Comparison of ENCODE assay signal across 8 cellular contexts in genomic region chr15:52018244-52018643, GRCh38. TPM values are rescaled to one million over a fixed set of nuclear protein-coding genes. Genes with fewer than 3 reads are reported as not detected.
DNase-seq lines count a peak whose midpoint lies in the region; ATAC-seq and TF ChIP-seq lines count a peak whose summit lies in the region.

No MANE protein-coding gene starts in this region.

- peaks cover 37% of the 10 kb centered on the region for H3K79me2 ChIP-seq in HCT116 (ENCODE audit: insufficient read depth, low read length)

- no peaks in the 10 kb centered on the region for H3K9me3 Mint-ChIP-seq in stimulated activated effector memory CD8-positive, alpha-beta T cell treated with anti-CD3 and anti-CD28 coated beads, Interleukin-12 subunit alpha, Interleukin-12 subunit beta, amount 100 ng/mL, for 72 hours

- no peaks in the 10 kb centered on the region for H3K9me2 ChIP-seq in HCT116 (ENCODE audit: insufficient read depth)

- peak overlapping the region; percentile 99 for H3K27ac Mint-ChIP-seq in stimulated activated effector memory CD8-positive, alpha-beta T cell treated with anti-CD3 and anti-CD28 coated beads, Interleukin-12 subunit alpha, Interleukin-12 subunit beta, amount 100 ng/mL, for 72 hours

- TF ChIP-seq RAD21 in HCT116 (IDR thresholded peaks at IDR 0.05; ENCODE audit: low read depth) = no peak

- no peaks in the 10 kb centered on the region for H3K9me3 ChIP-seq in HCT116 (ENCODE audit: control insufficient read depth in 1 of 2, insufficient read depth in 1 of 2, low read depth in 1 of 2, low read length in 2 of 2)

- H3K9ac ChIP-seq in HCT116 (ENCODE audit: low read length) = peak overlapping the region; percentile 67

- TF ChIP-seq CTCF in HCT116 (IDR thresholded peaks at IDR 0.05 in 2 of 3, conservative IDR thresholded peaks at IDR 0.05 in 1 of 3; ENCODE audit: borderline replicate concordance in 1 of 3, insufficient read depth in 1 of 3, low read depth in 2 of 3, low read length in 2 of 3) (no peak), WI38 (IDR thresholded peaks at IDR 0.05; ENCODE audit: low read depth, low read length) (no peak), foreskin fibroblast (IDR thresholded peaks at IDR 0.05; ENCODE audit: low read depth, low read length) (no peak)

- CTCF ChIA-PET in HCT116 (lab: Charles Lee) = no interaction called here

- no peaks in the 10 kb centered on the region for H3K27me3 ChIP-seq in HCT116 (ENCODE audit: insufficient read depth, low read length)

- H2AFZ ChIP-seq in HCT116 (ENCODE audit: low read depth, low read length, poor library complexity, severe bottlenecking) = no peak overlapping the region

- H3K4me3 ChIP-seq in HCT116 (replicated peaks in 1 of 2; ENCODE audit: low read depth in 1 of 2, low read length in 2 of 2) (peak overlapping the region; percentile 62 to 76), WI38 (ENCODE audit: low read depth, low read length) (peak overlapping the region; percentile 82), foreskin fibroblast (ENCODE audit: low read depth in 1 of 2, low read length in 2 of 2) (peak overlapping the region; percentile 57 to 59)

- DNase-seq in HCT116 (ENCODE audit: low read depth, low spot score) = no peak
- peak in 1 of 2 donors; percentile 55 for DNase-seq in foreskin fibroblast
- DNase-seq in stimulated activated effector memory CD8-positive, alpha-beta T cell treated with anti-CD3 and anti-CD28 coated beads, Interleukin-12 subunit alpha, Interleukin-12 subunit beta, amount 100 ng/mL, for 72 hours (ENCODE audit: low spot score in 2 of 2) = no peak
- DNase-seq in epidermal melanocyte (ENCODE audit: insufficient read length, low spot score) = no peak
- DNase-seq in NCI-H524 (lab: John Stamatoyannopoulos, UW) = no peak
- DNase-seq in effector CD8-positive, alpha-beta T cell (lab: John Stamatoyannopoulos, UW) = no peak

- H3K27ac ChIP-seq in HCT116 (ENCODE audit: low read depth, low read length) = peak overlapping the region; percentile 90

- peaks cover 49% of the 10 kb centered on the region for H3K4me1 Mint-ChIP-seq in stimulated activated effector memory CD8-positive, alpha-beta T cell treated with anti-CD3 and anti-CD28 coated beads, Interleukin-12 subunit alpha, Interleukin-12 subunit beta, amount 100 ng/mL, for 72 hours

- H3K4me3 Mint-ChIP-seq in stimulated activated effector memory CD8-positive, alpha-beta T cell treated with anti-CD3 and anti-CD28 coated beads, Interleukin-12 subunit alpha, Interleukin-12 subunit beta, amount 100 ng/mL, for 72 hours = peak overlapping the region; percentile 91

- no peak for ATAC-seq in HCT116
- ATAC-seq in stimulated activated effector memory CD8-positive, alpha-beta T cell treated with anti-CD3 and anti-CD28 coated beads, Interleukin-12 subunit alpha, Interleukin-12 subunit beta, amount 100 ng/mL, for 72 hours = no peak
- ATAC-seq in GM18502 (IDR thresholded peaks at IDR 0.05; ENCODE audit: poor library complexity, unreplicated experiment) = no peak

- POLR2A ChIA-PET in HCT116 (lab: Charles Lee) = no interaction called here

- TF ChIP-seq POLR2A in HCT116 (IDR thresholded peaks at IDR 0.05; ENCODE audit: borderline replicate concordance, extremely low read depth, insufficient read depth, insufficient read length) = no peak

- H3K4me1 ChIP-seq in HCT116 (ENCODE audit: control insufficient read depth in 1 of 2, insufficient read depth in 2 of 2, low read length in 2 of 2) = peaks cover 31 to 43% of the 10 kb centered on the region in 2 experiments

- H3K36me3 ChIP-seq in HCT116 (ENCODE audit: control insufficient read depth in 1 of 2, insufficient read depth in 2 of 2, low read length in 2 of 2) = no peaks in the 10 kb centered on the region

- peaks cover 11% of the 10 kb centered on the region; the same call in 1 of the 2 replicates for H4K20me1 ChIP-seq in HCT116 (ENCODE audit: insufficient read depth)

- H3K36me3 Mint-ChIP-seq in stimulated activated effector memory CD8-positive, alpha-beta T cell treated with anti-CD3 and anti-CD28 coated beads, Interleukin-12 subunit alpha, Interleukin-12 subunit beta, amount 100 ng/mL, for 72 hours = peaks cover 43% of the 10 kb centered on the region

- RAD21 ChIA-PET in HCT116 (lab: Charles Lee; ENCODE audit: low non-redundant PET in 1 of 2, low total read pairs in 2 of 2, uncharacterized antibody in 2 of 2, unreplicated experiment in 2 of 2) = no interaction called here

- BruUV-seq in HCT116 (replicated peaks; lab: Mats Ljungman, UMichigan) = no TSS peak

- H3K4me2 ChIP-seq in HCT116 (ENCODE audit: low read length) = peak overlapping the region; percentile 87

- intact Hi-C loops in HCT116 (cut with micrococcal nuclease) = no loop called here

TF ChIP-seq in HCT116, 20 proteins besides CTCF, POLR2A, EP300 and RAD21:
- TF ChIP-seq JUND (IDR thresholded peaks at IDR 0.05) (no peak), ZNF274 (IDR thresholded peaks at IDR 0.05; ENCODE audit: low read depth, low read length) (no peak), REST (IDR thresholded peaks at IDR 0.05; ENCODE audit: low read depth) (no peak), FOSL1 (IDR thresholded peaks at IDR 0.05; ENCODE audit: low read depth) (no peak), TCF7L2 (IDR thresholded peaks at IDR 0.05; ENCODE audit: borderline replicate concordance, extremely low read depth, insufficient read depth, insufficient read length) (no peak), EZH2phosphoT487 (IDR thresholded peaks at IDR 0.05; ENCODE audit: borderline replicate concordance) (no peak), ZFX (IDR thresholded peaks at IDR 0.05) (no peak), MAX (IDR thresholded peaks at IDR 0.05) (no peak), EZH2 (IDR thresholded peaks at IDR 0.05) (no peak), EGR1 (IDR thresholded peaks at IDR 0.05; ENCODE audit: low read depth) (no peak), CBX3 (IDR thresholded peaks at IDR 0.05; ENCODE audit: low read depth) (no peak), ZBTB33 (IDR thresholded peaks at IDR 0.05; ENCODE audit: extremely low read depth, insufficient replicate concordance, low read length) (no peak), CEBPB (IDR thresholded peaks at IDR 0.05; ENCODE audit: low read depth) (no peak), SP1 (IDR thresholded peaks at IDR 0.05; ENCODE audit: low read depth) (no peak)

RNA-seq across cellular contexts. Expression of gene MAPK6, which starts 0.8 kb away (rescaled TPM):
- total RNA-seq in HCT116 (2021; ENCODE audit: unreplicated experiment) = 57.4 TPM
- polyA plus RNA-seq in HCT116 (2012) = 17.6 and 19.9 TPM in 2 replicates

RNA-seq across cellular contexts. Expression of gene LEO1, which starts 46.7 kb away (rescaled TPM):
- total RNA-seq in HCT116 (2021; ENCODE audit: unreplicated experiment) = 27.8 TPM
- 16.8 and 22.2 TPM in 2 replicates for polyA plus RNA-seq in HCT116 (2012)
